21 cellular contexts compared by ENCODE assay signal in the genomic region with DNA sequence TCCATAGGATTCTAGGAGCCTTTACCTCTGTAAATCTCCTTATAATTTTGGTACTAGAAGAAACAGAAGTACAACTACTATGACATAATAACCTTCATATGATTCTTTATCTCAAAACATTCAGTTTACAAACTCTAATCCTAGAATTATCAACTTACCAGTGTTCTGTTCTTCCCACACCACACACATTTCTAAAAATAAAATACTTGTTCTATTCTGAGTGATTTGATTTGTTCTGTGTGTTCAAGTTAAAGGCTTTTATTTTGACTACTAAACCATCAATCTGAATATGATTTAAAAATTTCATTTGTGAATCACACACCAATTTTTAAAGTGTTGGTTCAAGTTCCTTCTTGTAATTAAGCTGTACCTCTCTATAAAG. TPM values are rescaled to one million over a fixed set of nuclear protein-coding genes. Genes with fewer than 3 reads are reported as not detected.
DNase-seq lines count a peak whose midpoint lies in the region; ATAC-seq and TF ChIP-seq lines count a peak whose summit lies in the region.
"Had no signal": no experiment of that assay in that cellular context is flagged by ENCODE, and none has a peak within 500 bp of the region (broad histone marks: within the 10 kb centered on the region; RNA-seq: fewer than 3 reads in every experiment).

No MANE protein-coding gene starts in this region.

- H3K4me3 Mint-ChIP-seq in T-helper 1 cell treated with Interleukin-12 subunit alpha and Interleukin-12 subunit beta and Interleukin-4 antibody, amounts not matched to agents 30 μg/mL and 1 μg/mL, for 36 hours = peak overlapping the region; percentile 97
- peak overlapping the region; percentile 35 for H3K4me3 Mint-ChIP-seq in stimulated activated naive CD8-positive, alpha-beta T cell treated with anti-CD3 and anti-CD28 coated beads, Interleukin-15, Interleukin-2, amounts not matched to agents 100 ng/mL and 50 ng/mL, for 24 hours
- H3K4me3 Mint-ChIP-seq in effector memory CD8-positive, alpha-beta T cell = no peak overlapping the region
- no peak overlapping the region for H3K4me3 Mint-ChIP-seq in Calu3 (ENCODE audit: low read depth, unreplicated experiment)
- H3K4me3 Mint-ChIP-seq: dendritic cell treated with granulocyte-macrophage colony-stimulating factor and Interleukin-4, amounts not matched to agents 40 ng/mL and 50 ng/mL, for 4 days; GM23338; HFFc6 had no signal

- peaks cover 4% of the 10 kb centered on the region for H3K9me3 Mint-ChIP-seq in T-helper 1 cell treated with Interleukin-12 subunit alpha and Interleukin-12 subunit beta and Interleukin-4 antibody, amounts not matched to agents 30 μg/mL and 1 μg/mL, for 36 hours
- H3K9me3 Mint-ChIP-seq in stimulated activated naive CD8-positive, alpha-beta T cell treated with anti-CD3 and anti-CD28 coated beads, Interleukin-15, Interleukin-2, amounts not matched to agents 100 ng/mL and 50 ng/mL, for 24 hours = peaks cover 6% of the 10 kb centered on the region
- H3K9me3 Mint-ChIP-seq in effector memory CD8-positive, alpha-beta T cell = no peaks in the 10 kb centered on the region
- H3K9me3 Mint-ChIP-seq in Calu3 (ENCODE audit: low read depth, unreplicated experiment) = no peaks in the 10 kb centered on the region
- H3K9me3 Mint-ChIP-seq: dendritic cell treated with granulocyte-macrophage colony-stimulating factor and Interleukin-4, amounts not matched to agents 40 ng/mL and 50 ng/mL, for 4 days had no signal

- DNase-seq in T-helper 1 cell (no peak), Calu3 (no peak), NCI-H1092 (lab: John Stamatoyannopoulos, UW) (no peak)
- DNase-seq in stimulated activated naive CD8-positive, alpha-beta T cell treated with anti-CD3 and anti-CD28 coated beads, Interleukin-15, Interleukin-2, amounts not matched to agents 100 U/mL and 50 U/mL, for 24 hours = no peak
- no peak for DNase-seq in effector memory CD8-positive, alpha-beta T cell
- DNase-seq: caudate nucleus, gastrocnemius medialis, HFFc6, left cardiac atrium, mammary epithelial cell, NCI-H1417 treated with DMSO at 0.1 percent for 48 hours, NCI-H2081 treated with DMSO at 0.1 percent for 48 hours, NCI-H226, NCI-H748 treated with DMSO at 0.1 percent for 48 hours, SK-N-SH, uterus had no signal

- CTCF ChIA-PET in Calu3 (lab: Charles Lee) = no interaction called here

- no peak for TF ChIP-seq CTCF in Calu3 (IDR thresholded peaks at IDR 0.05; ENCODE audit: unreplicated experiment)

- intact Hi-C loops in Calu3 (cut with micrococcal nuclease; ENCODE audit: unreplicated experiment) = no loop called here

- H3K4me1 Mint-ChIP-seq in T-helper 1 cell treated with Interleukin-12 subunit alpha and Interleukin-12 subunit beta and Interleukin-4 antibody, amounts not matched to agents 30 μg/mL and 1 μg/mL, for 36 hours (ENCODE audit: low read depth) = peaks cover 78% of the 10 kb centered on the region
- peaks cover 95% of the 10 kb centered on the region for H3K4me1 Mint-ChIP-seq in stimulated activated naive CD8-positive, alpha-beta T cell treated with anti-CD3 and anti-CD28 coated beads, Interleukin-15, Interleukin-2, amounts not matched to agents 100 ng/mL and 50 ng/mL, for 24 hours (ENCODE audit: low read depth)
- peaks cover 44 to 62% of the 10 kb centered on the region in 2 donors for H3K4me1 Mint-ChIP-seq in effector memory CD8-positive, alpha-beta T cell (ENCODE audit: low read depth in 2 of 2)
- H3K4me1 Mint-ChIP-seq in Calu3 (ENCODE audit: low read depth, unreplicated experiment) = no peaks in the 10 kb centered on the region

- H3K27ac Mint-ChIP-seq in T-helper 1 cell treated with Interleukin-12 subunit alpha and Interleukin-12 subunit beta and Interleukin-4 antibody, amounts not matched to agents 30 μg/mL and 1 μg/mL, for 36 hours = peak overlapping the region; percentile 80
- H3K27ac Mint-ChIP-seq in stimulated activated naive CD8-positive, alpha-beta T cell treated with anti-CD3 and anti-CD28 coated beads, Interleukin-15, Interleukin-2, amounts not matched to agents 100 ng/mL and 50 ng/mL, for 24 hours = peak overlapping the region; percentile 80
- peak overlapping the region; percentile 90 to 93 for H3K27ac Mint-ChIP-seq in effector memory CD8-positive, alpha-beta T cell
- H3K27ac Mint-ChIP-seq in Calu3 (ENCODE audit: unreplicated experiment) = no peak overlapping the region
- H3K27ac Mint-ChIP-seq: GM23338, HFFc6 had no signal

- peaks cover 87% of the 10 kb centered on the region for H3K36me3 Mint-ChIP-seq in T-helper 1 cell treated with Interleukin-12 subunit alpha and Interleukin-12 subunit beta and Interleukin-4 antibody, amounts not matched to agents 30 μg/mL and 1 μg/mL, for 36 hours (ENCODE audit: low read depth)
- H3K36me3 Mint-ChIP-seq in stimulated activated naive CD8-positive, alpha-beta T cell treated with anti-CD3 and anti-CD28 coated beads, Interleukin-15, Interleukin-2, amounts not matched to agents 100 ng/mL and 50 ng/mL, for 24 hours (ENCODE audit: low read depth) = peaks cover 98% of the 10 kb centered on the region
- peaks cover 96% of the 10 kb centered on the region for H3K36me3 Mint-ChIP-seq in effector memory CD8-positive, alpha-beta T cell (ENCODE audit: insufficient read depth)
- no peaks in the 10 kb centered on the region for H3K36me3 Mint-ChIP-seq in Calu3 (ENCODE audit: insufficient read depth, unreplicated experiment)

- ATAC-seq in stimulated activated naive CD8-positive, alpha-beta T cell treated with anti-CD3 and anti-CD28 coated beads, Interleukin-15, Interleukin-2, amounts not matched to agents 100 U/mL and 50 U/mL, for 24 hours = no peak
- ATAC-seq in effector memory CD8-positive, alpha-beta T cell (replicated peaks) = no peak
- no peak for ATAC-seq in HG02678 (IDR thresholded peaks at IDR 0.05; ENCODE audit: unreplicated experiment)
- ATAC-seq: gastrocnemius medialis, GM23338, left cardiac atrium had no signal

- BruUV-seq in Calu3 (replicated peaks; lab: Mats Ljungman, UMichigan) = no TSS peak

- no peaks in the 10 kb centered on the region for H3K27me3 Mint-ChIP-seq in T-helper 1 cell treated with Interleukin-12 subunit alpha and Interleukin-12 subunit beta and Interleukin-4 antibody, amounts not matched to agents 30 μg/mL and 1 μg/mL, for 36 hours (ENCODE audit: low read depth)
- no peaks in the 10 kb centered on the region for H3K27me3 Mint-ChIP-seq in stimulated activated naive CD8-positive, alpha-beta T cell treated with anti-CD3 and anti-CD28 coated beads, Interleukin-15, Interleukin-2, amounts not matched to agents 100 ng/mL and 50 ng/mL, for 24 hours
- no peaks in the 10 kb centered on the region for H3K27me3 Mint-ChIP-seq in effector memory CD8-positive, alpha-beta T cell
- no peaks in the 10 kb centered on the region for H3K27me3 Mint-ChIP-seq in Calu3 (ENCODE audit: unreplicated experiment)
- H3K27me3 Mint-ChIP-seq: dendritic cell treated with granulocyte-macrophage colony-stimulating factor and Interleukin-4, amounts not matched to agents 40 ng/mL and 50 ng/mL, for 4 days had no signal

RNA-seq across cellular contexts. Expression of a gene that starts 16.0 kb away (rescaled TPM):
- total RNA-seq in Calu3 (2022) = not detected in 2 replicates
- total RNA-seq: GM23338, HFFc6, mammary epithelial cell had no signal

Comparison
In these comparisons a context has a peak if more than half of its experiments do, and no peak if none do; other contexts are left out.
1. H3K4me3 Mint-ChIP-seq: peak in T-helper 1 cell treated with Interleukin-12 subunit alpha and Interleukin-12 subunit beta and Interleukin-4 antibody, amounts not matched to agents 30 μg/mL and 1 μg/mL, for 36 hours (single experiment) and stimulated activated naive CD8-positive, alpha-beta T cell treated with anti-CD3 and anti-CD28 coated beads, Interleukin-15, Interleukin-2, amounts not matched to agents 100 ng/mL and 50 ng/mL, for 24 hours (single experiment); none in effector memory CD8-positive, alpha-beta T cell (0 of 2) and Calu3 (single experiment).